8 cellular contexts compared by ENCODE assay signal in genomic region chr4:108622022-108622421, GRCh38. TPM values are rescaled to one million over a fixed set of nuclear protein-coding genes. Genes with fewer than 3 reads are reported as not detected.
A peak's percentile ranks its signal among the peaks of the same experiment; 100 is the strongest.
DNase-seq lines count a peak whose midpoint lies in the region; ATAC-seq, FAIRE-seq and TF ChIP-seq lines count a peak whose summit lies in the region.
"Had no signal": no experiment of that assay in that cellular context is flagged by ENCODE, and none has a peak within 500 bp of the region (broad histone marks: within the 10 kb centered on the region; RNA-seq: fewer than 3 reads in every experiment).

No MANE protein-coding gene starts in this region.

- H3K4me3 ChIP-seq in GM23338 (peak overlapping the region; percentile 94), PC-3 (ENCODE audit: low read length) (peak overlapping the region; percentile 100), H1 (ENCODE audit: extremely low read depth in 1 of 4, insufficient read depth in 2 of 4, low read depth in 3 of 4, low read length in 4 of 4) (peak overlapping the region in 2 of 4 experiments; percentile 72 to 95; a peak in 4 of 8 replicates), H7 (ENCODE audit: insufficient read depth, low read depth, low read length) (no peak overlapping the region)

- peaks cover 51% of the 10 kb centered on the region for H3K36me3 ChIP-seq in GM23338 (ENCODE audit: insufficient read depth)
- peaks cover 46% of the 10 kb centered on the region for H3K36me3 ChIP-seq in PC-3 (ENCODE audit: low read depth, low read length)
- peaks cover 39 to 56% (median 51%) of the 10 kb centered on the region in 4 experiments for H3K36me3 ChIP-seq in H1 (ENCODE audit: control insufficient read depth in 2 of 4, insufficient read depth in 4 of 4, low read length in 3 of 4)
- peaks cover 34% of the 10 kb centered on the region for H3K36me3 ChIP-seq in H7 (replicated peaks; ENCODE audit: control insufficient read depth, insufficient read depth, low read length)

- peaks cover 7% of the 10 kb centered on the region for H3K23me2 ChIP-seq in H1 (ENCODE audit: low read depth, low read length)

- H2BK5ac ChIP-seq in H1 (ENCODE audit: low read depth, low read length) = no peak overlapping the region

- H3K79me1 ChIP-seq in H1 (ENCODE audit: low read depth, low read length) = peaks cover 7% of the 10 kb centered on the region

- H3K4me2 ChIP-seq in GM23338 = peak overlapping the region; percentile 99
- H3K4me2 ChIP-seq in PC-3 (ENCODE audit: low read length) = peak overlapping the region; percentile 91
- H3K4me2 ChIP-seq in H1 (ENCODE audit: insufficient read depth in 1 of 2, low read depth in 2 of 2, low read length in 2 of 2) = peak overlapping the region; percentile 73 to 90

- BruUV-seq in PC-3 (replicated peaks; lab: Mats Ljungman, UMichigan) = no TSS peak

- peaks cover 8% of the 10 kb centered on the region; the same call in 2 of the 3 replicates for H3K9me3 Mint-ChIP-seq in GM23338
- no peaks in the 10 kb centered on the region for H3K9me3 Mint-ChIP-seq in osteocyte (ENCODE audit: unreplicated experiment)

- TF ChIP-seq RAD21 in H1 (IDR thresholded peaks at IDR 0.05 in 1 of 2, conservative IDR thresholded peaks at IDR 0.05 in 1 of 2; ENCODE audit: low read depth in 2 of 2, low read length in 2 of 2) = no peak

- CTCF ChIA-PET in PC-3 (lab: Charles Lee) = no interaction called here
- CTCF ChIA-PET in H1 (lab: Charles Lee; ENCODE audit: partially characterized antibody) = no interaction called here

- H3K79me2 ChIP-seq in GM23338 (replicated peaks; ENCODE audit: insufficient read depth) = peaks cover 52% of the 10 kb centered on the region
- H3K79me2 ChIP-seq in PC-3 (ENCODE audit: low read length) = peaks cover 45% of the 10 kb centered on the region
- peaks cover 18 to 46% of the 10 kb centered on the region in 2 experiments for H3K79me2 ChIP-seq in H1 (ENCODE audit: control insufficient read depth in 1 of 2, insufficient read depth in 2 of 2, low read length in 2 of 2)

- no peak overlapping the region for H2BK120ac ChIP-seq in H1 (replicated peaks; ENCODE audit: low read depth, low read length)

- ATAC-seq in GM23338 (no peak), PC-3 (no peak), HG03139 (IDR thresholded peaks at IDR 0.05; ENCODE audit: unreplicated experiment) (no peak)

- H4K91ac ChIP-seq in H1 (replicated peaks; ENCODE audit: insufficient read length, low read length) = no peak overlapping the region

- H3K27me3 ChIP-seq in GM23338 (ENCODE audit: insufficient read depth) (no peaks in the 10 kb centered on the region), PC-3 (ENCODE audit: low read length) (no peaks in the 10 kb centered on the region), H1 (replicated peaks in 1 of 4; ENCODE audit: control insufficient read depth in 3 of 4, extremely low read depth in 1 of 4, insufficient read depth in 3 of 4, low read length in 3 of 4) (no peaks in the 10 kb centered on the region), H7 (ENCODE audit: control insufficient read depth, insufficient read depth, low read length) (no peaks in the 10 kb centered on the region)

- TF ChIP-seq POLR2A in H1 (IDR thresholded peaks at IDR 0.05; ENCODE audit: control extremely low read depth in 1 of 2, low read depth in 2 of 2, low read length in 2 of 2) = no peak

- POLR2A ChIA-PET in PC-3 (lab: Charles Lee; ENCODE audit: unreplicated experiment) (no interaction called here), H1 (lab: Charles Lee; ENCODE audit: partially characterized antibody) (interaction anchor here (0.8 to 4.6 kb wide), 10 partner anchors 9 to 506 kb away, joined by 3 to 41 read pairs (median 7); partner anchors contain the start of gene OSTC)

- peaks cover 66% of the 10 kb centered on the region for H3K36me3 Mint-ChIP-seq in GM23338 (ENCODE audit: low read depth)
- peaks cover 36% of the 10 kb centered on the region for H3K36me3 Mint-ChIP-seq in osteocyte (ENCODE audit: unreplicated experiment)

- H3K9me3 ChIP-seq in PC-3 (ENCODE audit: low read length) = no peaks in the 10 kb centered on the region
- H3K9me3 ChIP-seq in H1 (ENCODE audit: insufficient read depth in 2 of 2, low read depth in 1 of 2, low read length in 1 of 2) = no peaks in the 10 kb centered on the region

- TF ChIP-seq CTCF in GM23338 (conservative IDR thresholded peaks at IDR 0.05; ENCODE audit: low read depth in 2 of 2) (no peak), PC-3 (conservative IDR thresholded peaks at IDR 0.05; ENCODE audit: low read depth, low read length) (no peak), H1 (IDR thresholded peaks at IDR 0.05; ENCODE audit: control extremely low read depth in 1 of 3, insufficient read depth in 1 of 3, low read depth in 1 of 3, low read length in 3 of 3) (no peak), osteocyte (IDR thresholded peaks at IDR 0.05) (no peak)

- no peak overlapping the region for H4K5ac ChIP-seq in H1 (ENCODE audit: insufficient read length, low read depth, low read length)

- no peak for TF ChIP-seq EP300 in H1 (IDR thresholded peaks at IDR 0.05; ENCODE audit: borderline replicate concordance in 1 of 2, low read depth in 2 of 2, low read length in 2 of 2)

- no peak overlapping the region for H3K56ac ChIP-seq in H1 (replicated peaks; ENCODE audit: insufficient read length, low read depth, low read length)

- no peak overlapping the region for H3K23ac ChIP-seq in H1 (ENCODE audit: insufficient read length)

- H3F3A ChIP-seq in GM23338 (replicated peaks; ENCODE audit: low read depth) (peaks cover 13% of the 10 kb centered on the region; the same call in 1 of the 2 replicates), PC-3 (ENCODE audit: low read length, unreplicated experiment) (no peaks in the 10 kb centered on the region)

- H2AFZ ChIP-seq in GM23338 (no peak overlapping the region), PC-3 (ENCODE audit: low read length) (no peak overlapping the region), H1 (ENCODE audit: low read length) (no peak overlapping the region)

- FAIRE-seq in H1 (lab: Jason Lieb, UNC) = no peak
- FAIRE-seq: GM18507 had no signal

- H4K20me1 ChIP-seq in GM23338 (replicated peaks; ENCODE audit: insufficient read depth) = peaks cover 41% of the 10 kb centered on the region
- peaks cover 41% of the 10 kb centered on the region for H4K20me1 ChIP-seq in PC-3 (ENCODE audit: low read length)
- H4K20me1 ChIP-seq in H1 (replicated peaks in 1 of 2; ENCODE audit: control insufficient read depth in 1 of 2, insufficient read depth in 2 of 2, low read length in 2 of 2) = peaks cover 15 to 19% of the 10 kb centered on the region in 2 experiments

- no peak overlapping the region for H2BK15ac ChIP-seq in H1 (ENCODE audit: low read length)

- no peaks in the 10 kb centered on the region for H3K9me2 ChIP-seq in GM23338 (ENCODE audit: insufficient read depth)
- no peaks in the 10 kb centered on the region for H3K9me2 ChIP-seq in PC-3 (replicated peaks; ENCODE audit: low read length)

- H2BK20ac ChIP-seq in H1 (ENCODE audit: low read length) = no peak overlapping the region

- intact Hi-C loops in PC-3 (cut with micrococcal nuclease) = no loop called here

- 92% methylated on average over 4 of the region's 4 CpGs; no CpG with 5 or more reads in 1 of the 2 experiments for WGBS in H1 (ENCODE audit: extremely low coverage in 1 of 2, insufficient coverage in 1 of 2, insufficient read length in 1 of 2, insufficient replicate concordance in 2 of 2, low coverage in 1 of 2, low lambda C conversion rate in 2 of 2, missing lambda C conversion rate in 1 of 2), 2 experiments

- H3K14ac ChIP-seq in H1 (ENCODE audit: insufficient read length) = no peak overlapping the region

- H2BK12ac ChIP-seq in H1 (ENCODE audit: low read depth, low read length) = no peak overlapping the region

- H3K18ac ChIP-seq in H1 (ENCODE audit: extremely low read depth, low read length) = no peak overlapping the region

- H4K8ac ChIP-seq in H1 (ENCODE audit: extremely low read depth, insufficient read depth, low read length) = no peak overlapping the region

- H3K4me1 Mint-ChIP-seq in GM23338 (peaks cover 19% of the 10 kb centered on the region), osteocyte (ENCODE audit: unreplicated experiment) (peaks cover 38% of the 10 kb centered on the region)

- H3K27ac ChIP-seq in GM23338 (ENCODE audit: low read depth) = peak overlapping the region; percentile 68; the same call in 1 of the 2 replicates
- H3K27ac ChIP-seq in PC-3 (ENCODE audit: low read length) = no peak overlapping the region
- no peak overlapping the region for H3K27ac ChIP-seq in H1 (ENCODE audit: low read depth, low read length)

- DNase-seq in GM23338 (ENCODE audit: low spot score) (no peak), PC-3 (no peak), H1 (ENCODE audit: low read depth in 1 of 2, low spot score in 2 of 2) (no peak), osteocyte (ENCODE audit: extremely low spot score, unreplicated experiment) (no peak), NCI-H2107 (lab: John Stamatoyannopoulos, UW) (no peak), H7 (no peak)

- H2AK5ac ChIP-seq in H1 (ENCODE audit: low read depth, low read length) = no peak overlapping the region

- H3K27me3 Mint-ChIP-seq in GM23338 (ENCODE audit: insufficient read depth, low read depth, poor library complexity) (no peaks in the 10 kb centered on the region), osteocyte (ENCODE audit: unreplicated experiment) (no peaks in the 10 kb centered on the region)

- H3K4ac ChIP-seq in H1 (replicated peaks; ENCODE audit: insufficient read length, low read depth, low read length) = no peak overlapping the region

- H3K9ac ChIP-seq in PC-3 (ENCODE audit: low read length) (peak overlapping the region; percentile 100; the same call in 1 of the 2 replicates), H1 (replicated peaks in 1 of 4; ENCODE audit: extremely low read depth in 1 of 4, low read depth in 3 of 4, low read length in 3 of 4) (no peak overlapping the region; a peak in 2 of 7 replicates)

- no peak overlapping the region for H3K27ac Mint-ChIP-seq in GM23338
- peak overlapping the region; percentile 91 for H3K27ac Mint-ChIP-seq in osteocyte (ENCODE audit: unreplicated experiment)

- H3K4me3 Mint-ChIP-seq in GM23338 = peak overlapping the region; percentile 94
- H3K4me3 Mint-ChIP-seq in osteocyte (ENCODE audit: unreplicated experiment) = peak overlapping the region; percentile 97

- H3K4me1 ChIP-seq in GM23338 (ENCODE audit: insufficient read depth) = peaks cover 25% of the 10 kb centered on the region
- peaks cover 17% of the 10 kb centered on the region for H3K4me1 ChIP-seq in PC-3 (ENCODE audit: insufficient read depth, low read length)
- peaks cover 0 to 6% (median 3%) of the 10 kb centered on the region in 4 experiments; a peak in 3 of 7 replicates for H3K4me1 ChIP-seq in H1 (replicated peaks in 1 of 4; ENCODE audit: control insufficient read depth in 3 of 4, insufficient read depth in 4 of 4, low read length in 3 of 4)

RNA-seq across cellular contexts. Expression of gene RPL34, which starts 1.6 kb away (rescaled TPM):
- total RNA-seq in GM23338 (2014; rRNA removed; shearing (Covaris generic)) = 785 and 927 TPM in 2 replicates
- polyA plus RNA-seq in GM23338 (2016; fragmentation: Nextera tagmentation; extraction: Ambion mirVana) = 2,566 and 2,904 TPM in 2 replicates
- total RNA-seq in PC-3 (2014; rRNA removed) = 478 and 695 TPM in 2 replicates
- 1,419 and 1,430 TPM in 2 replicates for total RNA-seq in H1 (2021; fragmentation: NEBNext Ultra II Directional; extraction: Animal tissue kit (Norgen Biotek cat#: 25700))
- 1,414 and 2,987 TPM in 2 replicates for polyA plus RNA-seq in H1 (2011; rRNA removed)
- polyA plus RNA-seq in H1 (2011; cell fraction: cytosol; rRNA removed) = 2,735 TPM
- polyA plus RNA-seq in H1 (2011; cell fraction: nucleus; rRNA removed) = 914 TPM
- polyA plus RNA-seq in H1 (2012, experiment 1 of 2) = 2,414 to 2,962 TPM (median 2,632 TPM) in 4 replicates
- polyA plus RNA-seq in H1 (2012, experiment 2 of 2) = 20,423 TPM
- polyA plus RNA-seq in H1 (2013, experiment 1 of 2) = 2,424 TPM
- polyA plus RNA-seq in H1 (2013, experiment 2 of 2) = 2,427 TPM
- polyA minus RNA-seq in H1 (2011; rRNA and poly(A)+ RNA removed) = 314 and 483 TPM in 2 replicates
- 98.6 TPM for polyA minus RNA-seq in H1 (2011; cell fraction: cytosol; rRNA and poly(A)+ RNA removed)
- 439 TPM for polyA minus RNA-seq in H1 (2011; cell fraction: nucleus; rRNA and poly(A)+ RNA removed)
- total RNA-seq in osteocyte = 1,029 and 1,032 TPM in 2 replicates
- 867 and 894 TPM in 2 replicates for total RNA-seq in H7 (2014; rRNA removed; shearing (Covaris generic))

RNA-seq across cellular contexts. Expression of gene OSTC, which starts 28.4 kb away (rescaled TPM):
- total RNA-seq in GM23338 (2014; rRNA removed; shearing (Covaris generic)) = 142 and 207 TPM in 2 replicates
- polyA plus RNA-seq in GM23338 (2016; fragmentation: Nextera tagmentation; extraction: Ambion mirVana) (290 and 311 TPM in 2 replicates), H1 (2011; rRNA removed) (95.8 and 165 TPM in 2 replicates)
- total RNA-seq in PC-3 (2014; rRNA removed) (47.2 and 49.1 TPM in 2 replicates), osteocyte (222 and 235 TPM in 2 replicates)
- 176 and 178 TPM in 2 replicates for total RNA-seq in H1 (2021; fragmentation: NEBNext Ultra II Directional; extraction: Animal tissue kit (Norgen Biotek cat#: 25700))
- polyA plus RNA-seq in H1 (2011; cell fraction: cytosol; rRNA removed) = 148 TPM
- polyA plus RNA-seq in H1 (2011; cell fraction: nucleus; rRNA removed) = 34.0 TPM
- 113 to 148 TPM (median 134 TPM) in 4 replicates for polyA plus RNA-seq in H1 (2012, experiment 1 of 2)
- polyA plus RNA-seq in H1 (2012, experiment 2 of 2) = 120 TPM
- 276 TPM for polyA plus RNA-seq in H1 (2013, experiment 1 of 2)
- polyA plus RNA-seq in H1 (2013, experiment 2 of 2) = 352 TPM
- polyA minus RNA-seq in H1 (2011; rRNA and poly(A)+ RNA removed) = 110 and 111 TPM in 2 replicates
- 38.5 TPM for polyA minus RNA-seq in H1 (2011; cell fraction: cytosol; rRNA and poly(A)+ RNA removed)
- 40.7 TPM for polyA minus RNA-seq in H1 (2011; cell fraction: nucleus; rRNA and poly(A)+ RNA removed)
- 171 and 183 TPM in 2 replicates for total RNA-seq in H7 (2014; rRNA removed; shearing (Covaris generic))
